9 cellular contexts compared by ENCODE assay signal in genomic region chr12:6426882-6427671, GRCh38. TPM values are rescaled to one million over a fixed set of nuclear protein-coding genes. Genes with fewer than 3 reads are reported as not detected.
DNase-seq lines count a peak whose midpoint lies in the region; ATAC-seq lines count a peak whose summit lies in the region.
"Had no signal": no experiment of that assay in that cellular context is flagged by ENCODE, and none has a peak within 500 bp of the region (broad histone marks: within the 10 kb centered on the region; RNA-seq: fewer than 3 reads in every experiment).

No MANE protein-coding gene starts in this region.

- no peaks in the 10 kb centered on the region for H3K79me2 ChIP-seq in Karpas-422 (ENCODE audit: low read length)

- H4K20me1 ChIP-seq in BLaER1: no peaks in the 10 kb centered on the region
- H4K20me1 ChIP-seq in Karpas-422 (ENCODE audit: insufficient read depth, low read depth, low read length): no peaks in the 10 kb centered on the region

- peak; percentile 95 for DNase-seq in Karpas-422
- DNase-seq in activated effector memory CD4-positive, alpha-beta T cell treated with Interleukin-2 at 50 U/mL for 16 hours: peak; percentile 61
- DNase-seq in stimulated activated CD4-positive, alpha-beta T cell treated with anti-CD3 and anti-CD28 coated beads, Interleukin-15, amount 100 ng/mL, for 48 hours (ENCODE audit: low read depth in 2 of 2): peak; percentile 93
- no peak for DNase-seq in HuH-7 (ENCODE audit: low spot score)
- no peak for DNase-seq in 8988T
- DNase-seq in COR-L47 (lab: John Stamatoyannopoulos, UW): no peak

- no peaks in the 10 kb centered on the region for H3K9me2 ChIP-seq in Karpas-422 (replicated peaks; ENCODE audit: insufficient read depth, low read length)

- peak; percentile 63 for ATAC-seq in GM21381 (IDR thresholded peaks at IDR 0.05; ENCODE audit: unreplicated experiment)

- H3K4me1 ChIP-seq in BLaER1 (peaks cover 87% of the 10 kb centered on the region), Karpas-422 (ENCODE audit: low read length) (peaks cover 84% of the 10 kb centered on the region)

- H3K36me3 ChIP-seq in BLaER1 (no peaks in the 10 kb centered on the region), Karpas-422 (ENCODE audit: insufficient read depth, low read length) (no peaks in the 10 kb centered on the region)
- H3K36me3 ChIP-seq: ascending aorta had no signal

- H3K4me3 ChIP-seq in BLaER1 (peak overlapping the region; percentile 55), Karpas-422 (ENCODE audit: low read length) (peak overlapping the region; percentile 21; the same call in 1 of the 2 replicates)
- H3K4me3 ChIP-seq: ascending aorta had no signal

- H3K27ac ChIP-seq in BLaER1 (peak overlapping the region; percentile 96), Karpas-422 (ENCODE audit: low read length) (peak overlapping the region; percentile 100)
- H3K27ac ChIP-seq: ascending aorta had no signal

- H3K9me3 ChIP-seq in BLaER1: no peaks in the 10 kb centered on the region
- H3K9me3 ChIP-seq in Karpas-422 (ENCODE audit: low read length): no peaks in the 10 kb centered on the region
- H3K9me3 ChIP-seq: ascending aorta had no signal

- H3K9ac ChIP-seq in BLaER1 (peak overlapping the region; percentile 84), Karpas-422 (ENCODE audit: low read length) (peak overlapping the region; percentile 69)

- H3K4me2 ChIP-seq in BLaER1 (peak overlapping the region; percentile 95), Karpas-422 (ENCODE audit: low read depth, low read length, poor library complexity, severe bottlenecking) (peak overlapping the region; percentile 78)

- H3K27me3 ChIP-seq in BLaER1: no peaks in the 10 kb centered on the region
- no peaks in the 10 kb centered on the region for H3K27me3 ChIP-seq in Karpas-422 (ENCODE audit: low read length)
- H3K27me3 ChIP-seq: ascending aorta had no signal

- no peak overlapping the region for H2AFZ ChIP-seq in Karpas-422 (ENCODE audit: low read length)

RNA-seq across cellular contexts. Expression of gene CD27, which starts 17.7 kb away (rescaled TPM):
- 155 and 203 TPM in 2 replicates for total RNA-seq in Karpas-422 (2014; rRNA removed; shearing (Covaris generic); ENCODE audit: low replicate concordance)
- total RNA-seq: ascending aorta had no signal

RNA-seq across cellular contexts. Expression of gene TAPBPL, which starts 24.8 kb away (rescaled TPM):
- 6.1 and 11.2 TPM in 2 replicates for total RNA-seq in Karpas-422 (2014; rRNA removed; shearing (Covaris generic); ENCODE audit: low replicate concordance)

RNA-seq across cellular contexts. Expression of gene LTBR, which starts 43.1 kb away (rescaled TPM):
- not detected in 2 replicates for total RNA-seq in Karpas-422 (2014; rRNA removed; shearing (Covaris generic); ENCODE audit: low replicate concordance)

RNA-seq across cellular contexts. Expression of gene VAMP1, which starts 43.4 kb away (rescaled TPM):
- 528 and 555 TPM in 2 replicates for total RNA-seq in Karpas-422 (2014; rRNA removed; shearing (Covaris generic); ENCODE audit: low replicate concordance)

RNA-seq across cellular contexts. Expression of gene SCNN1A, which starts 51.7 kb away (rescaled TPM):
- not detected in 2 replicates for total RNA-seq in Karpas-422 (2014; rRNA removed; shearing (Covaris generic); ENCODE audit: low replicate concordance)

Comparison
In these comparisons a context has a peak if more than half of its experiments do, and no peak if none do; other contexts are left out.
1. DNase-seq: peak in Karpas-422 (single experiment), activated effector memory CD4-positive, alpha-beta T cell treated with Interleukin-2 at 50 U/mL for 16 hours (single experiment) and stimulated activated CD4-positive, alpha-beta T cell treated with anti-CD3 and anti-CD28 coated beads, Interleukin-15, amount 100 ng/mL, for 48 hours (2 of 2); none in HuH-7 (single experiment), 8988T (single experiment) and COR-L47 (single experiment).